Comparison of ENCODE assay signal across 8 cellular contexts in genomic region chrX:72094894-72095293, GRCh38. TPM values are rescaled to one million over a fixed set of nuclear protein-coding genes. Genes with fewer than 3 reads are reported as not detected.
A peak's percentile ranks its signal among the peaks of the same experiment; 100 is the strongest.
DNase-seq lines count a peak whose midpoint lies in the region; ATAC-seq, FAIRE-seq and TF ChIP-seq lines count a peak whose summit lies in the region.

No MANE protein-coding gene starts in this region.

- H3K27me3 ChIP-seq in Peyer's patch (no peaks in the 10 kb centered on the region), GM12878 (replicated peaks in 1 of 2; ENCODE audit: control insufficient read depth in 2 of 2, insufficient read depth in 2 of 2, low read length in 1 of 2) (no peaks in the 10 kb centered on the region; a peak in 1 of 4 replicates), neutrophil (no peaks in the 10 kb centered on the region)

- no peak overlapping the region for H3K9ac ChIP-seq in GM12878 (ENCODE audit: control insufficient read depth, insufficient read depth, low read length)

- no peak overlapping the region for H3K27ac ChIP-seq in Peyer's patch
- H3K27ac ChIP-seq in GM12878 (ENCODE audit: control insufficient read depth, insufficient read depth), result no peak overlapping the region
- H3K27ac ChIP-seq in neutrophil, result peak overlapping the region; percentile 98

- SMC1A ChIA-PET in GM12878 (lab: Charles Lee; ENCODE audit: uncharacterized antibody, unreplicated experiment), result no interaction called here

- H3K79me2 ChIP-seq in GM12878 (ENCODE audit: control insufficient read depth, insufficient read depth, low read length), result no peaks in the 10 kb centered on the region

- intact Hi-C loops in GM12878 (cut with micrococcal nuclease; ENCODE audit: unreplicated experiment), result no loop called here

- POLR2A ChIA-PET in GM12878 (lab: Charles Lee), result interaction anchor here (0.6 kb wide), 1 partner anchor 21 kb away, joined by 4 read pairs; no protein-coding TSS in a partner anchor

- no peaks in the 10 kb centered on the region for H3K36me3 ChIP-seq in Peyer's patch
- no peaks in the 10 kb centered on the region for H3K36me3 ChIP-seq in GM12878 (ENCODE audit: control insufficient read depth in 2 of 2, insufficient read depth in 2 of 2, low read length in 1 of 2)
- H3K36me3 ChIP-seq in neutrophil, result no peaks in the 10 kb centered on the region

- ATAC-seq in HG02938 (IDR thresholded peaks at IDR 0.05; ENCODE audit: unreplicated experiment) (peak; percentile 93), GM12878 (peak; percentile 92), HG03095 (IDR thresholded peaks at IDR 0.05; ENCODE audit: unreplicated experiment) (no peak)

- CTCF ChIA-PET in GM12878 (lab: Yijun Ruan, JAX), result no interaction called here

- no peak for TF ChIP-seq RAD21 in GM12878 (IDR thresholded peaks at IDR 0.05; ENCODE audit: insufficient read depth, low read depth, low read length)

- H3K4me3 ChIP-seq in Peyer's patch (no peak overlapping the region), GM12878 (no peak overlapping the region), neutrophil (ENCODE audit: low read depth in 1 of 2, low read length in 1 of 2) (no peak overlapping the region)

- WGBS in GM12878 (ENCODE audit: insufficient coverage, insufficient replicate concordance, low lambda C conversion rate, missing lambda C conversion rate), result 0% methylated on average over 4 of the region's 4 CpGs

- H2AFZ ChIP-seq in GM12878 (ENCODE audit: control insufficient read depth, low read depth, low read length), result no peak overlapping the region

- H3K9me3 ChIP-seq in Peyer's patch (no peaks in the 10 kb centered on the region), GM12878 (replicated peaks; ENCODE audit: control insufficient read depth, insufficient read depth, low read length) (no peaks in the 10 kb centered on the region), neutrophil (no peaks in the 10 kb centered on the region)

- no peaks in the 10 kb centered on the region for H4K20me1 ChIP-seq in GM12878 (ENCODE audit: control insufficient read depth, insufficient read depth)

- in situ Hi-C loops in GM12878 (cut with MboI), result no loop called here

- no peak overlapping the region for H3K4me2 ChIP-seq in GM12878 (ENCODE audit: control insufficient read depth, insufficient read depth)

- TF ChIP-seq POLR2A in Peyer's patch (IDR thresholded peaks at IDR 0.05), result no peak
- no peak for TF ChIP-seq POLR2A in GM12878 (IDR thresholded peaks at IDR 0.05; ENCODE audit: low read depth, low read length)

- FAIRE-seq in GM12878 (lab: Jason Lieb, UNC), result no peak

- DNase-seq in NCI-H146 (lab: John Stamatoyannopoulos, UW) (peak; percentile 21), NCI-H146 treated with DMSO at 0.1 percent for 48 hours (lab: John Stamatoyannopoulos, UW; ENCODE audit: unreplicated experiment) (no peak), Peyer's patch (peak in 2 of 3 donors; percentile 24 to 74), GM12878 (ENCODE audit: low read depth, low spot score) (no peak), mesenteric fat pad (ENCODE audit: low spot score) (no peak)

- TF ChIP-seq CTCF in Peyer's patch (IDR thresholded peaks at IDR 0.05) (no peak), GM12878 (IDR thresholded peaks at IDR 0.05 in 2 of 3, conservative IDR thresholded peaks at IDR 0.05 in 1 of 3; ENCODE audit: control insufficient read depth in 2 of 3, extremely low read depth in 1 of 3, insufficient read depth in 1 of 3, low read depth in 3 of 3, low read length in 3 of 3) (no peak), neutrophil (IDR thresholded peaks at IDR 0.05) (no peak)

- no peaks in the 10 kb centered on the region for H3K4me1 ChIP-seq in Peyer's patch
- H3K4me1 ChIP-seq in GM12878 (ENCODE audit: control insufficient read depth, insufficient read depth, low read length), result peaks cover 4% of the 10 kb centered on the region
- H3K4me1 ChIP-seq in neutrophil (ENCODE audit: control insufficient read depth in 1 of 2, insufficient read depth in 1 of 2, low read depth in 1 of 2, low read length in 1 of 2), result peaks cover 51 to 53% of the 10 kb centered on the region in 2 experiments

- BruUV-seq in GM12878 (replicated peaks; lab: Mats Ljungman, UMichigan), result no TSS peak

- no peak for TF ChIP-seq EP300 in GM12878 (IDR thresholded peaks at IDR 0.05; ENCODE audit: borderline replicate concordance in 1 of 2, control insufficient read depth in 1 of 2, low read depth in 2 of 2, low read length in 2 of 2)

- RAD21 ChIA-PET in GM12878 (lab: Charles Lee; ENCODE audit: unreplicated experiment), result no interaction called here

TF ChIP-seq in GM12878, 131 proteins besides CTCF, POLR2A, EP300 and RAD21:
- TF ChIP-seq SRF (IDR thresholded peaks at IDR 0.05; ENCODE audit: low read depth in 2 of 2, low read length in 2 of 2), result 0 out of 4 replicates have a peak, but pooled peaks of 1 of the 2 experiments have one; percentile 34
- TF ChIP-seq PKNOX1 (IDR thresholded peaks at IDR 0.05), result peak; percentile 30; the same call in 1 of the 2 replicates
- TF ChIP-seq SIX5 (IDR thresholded peaks at IDR 0.05; ENCODE audit: low read depth, low read length, severe bottlenecking), result peak; percentile 16
- peak; percentile 92 for TF ChIP-seq MXI1 (IDR thresholded peaks at IDR 0.05; ENCODE audit: low read depth, low read length)
- TF ChIP-seq TCF7 (IDR thresholded peaks at IDR 0.05; ENCODE audit: borderline replicate concordance), result no peak
- TF ChIP-seq MEF2B (IDR thresholded peaks at IDR 0.05; ENCODE audit: partially characterized antibody, poor library complexity, severe bottlenecking), result peak; percentile 15
- no peak for TF ChIP-seq TARDBP (IDR thresholded peaks at IDR 0.05; ENCODE audit: borderline replicate concordance)
- TF ChIP-seq BMI1 (IDR thresholded peaks at IDR 0.05; ENCODE audit: borderline replicate concordance), result peak; percentile 90
- peak; percentile 63 for TF ChIP-seq ZBTB40 (IDR thresholded peaks at IDR 0.05; ENCODE audit: borderline replicate concordance)

RNA-seq across cellular contexts. Expression of gene RTL5, which starts 36.8 kb away (rescaled TPM):
- total RNA-seq in Peyer's patch (1 to 10 TPM in 3 of 4 donors, under 1 TPM in 1; 0.18 to 1.7 (median 1.4) TPM), GM12878 (2014; rRNA removed) (under 0.01 and 0.11 TPM in 2 replicates), GM12878 (2014; rRNA removed; fragmentation: Illumina TruSeq; extraction: Trizol) (not detected in 2 replicates), GM12878 (2021) (0.05 and 0.10 TPM in 2 replicates), mesenteric fat pad (7.5 TPM)
- not detected in 2 replicates for total RNA-seq in GM12878 (2013; cell fraction: nucleolus; rRNA removed)
- polyA plus RNA-seq in GM12878 (2011; ENCODE audit: low read depth), result 0.25 TPM
- polyA plus RNA-seq in GM12878 (2011; rRNA removed) (not detected in 2 replicates), GM12878 (2014; fragmentation: Illumina TruSeq; extraction: Trizol) (0.01 TPM in 1 of 2 replicates, not detected in the other), GM12878 (2014; fragmentation: Nextera tagmentation; extraction: Ambion mirVana) (not detected), GM12878 (2014; rRNA removed) (0.03 and 0.05 TPM in 2 replicates), GM12878 (2016; fragmentation: Nextera tagmentation; extraction: Ambion mirVana) (under 1 TPM in 1 of 2 experiments, not detected in 1; 0.08 TPM)
- polyA plus RNA-seq in GM12878 (2011; cell fraction: cytosol; rRNA removed), result not detected in 2 replicates
- polyA plus RNA-seq in GM12878 (2011; cell fraction: nucleus; rRNA removed), result 0.06 and 0.15 TPM in 2 replicates
- 0.28 and 0.34 TPM in 2 replicates for polyA plus RNA-seq in GM12878 (2012)
- not detected in 2 replicates for polyA minus RNA-seq in GM12878 (2011; rRNA and poly(A)+ RNA removed)
- polyA minus RNA-seq in GM12878 (2011; cell fraction: cytosol; rRNA and poly(A)+ RNA removed), result not detected in 2 replicates
- not detected in 2 replicates for polyA minus RNA-seq in GM12878 (2011; cell fraction: nucleus; rRNA and poly(A)+ RNA removed)

Comparison
In these comparisons a context has a peak if more than half of its experiments do, and no peak if none do; other contexts are left out.
1. DNase-seq: peak in NCI-H146 (single experiment) and Peyer's patch (2 of 3); none in NCI-H146 treated with DMSO at 0.1 percent for 48 hours (single experiment), GM12878 (single experiment) and mesenteric fat pad (single experiment).